25 cellular contexts compared by ENCODE assay signal in genomic region chr20:56506103-56506502, GRCh38. TPM values are rescaled to one million over a fixed set of nuclear protein-coding genes. Genes with fewer than 3 reads are reported as not detected.
A peak's percentile ranks its signal among the peaks of the same experiment; 100 is the strongest.
DNase-seq lines count a peak whose midpoint lies in the region; ATAC-seq, FAIRE-seq and TF ChIP-seq lines count a peak whose summit lies in the region.
"Had no signal": no experiment of that assay in that cellular context is flagged by ENCODE, and none has a peak within 500 bp of the region (broad histone marks: within the 10 kb centered on the region; RNA-seq: fewer than 3 reads in every experiment).

No MANE protein-coding gene starts in this region.

- no peak for TF ChIP-seq CTCF in sigmoid colon (IDR thresholded peaks at IDR 0.05)

- H3K4me1 ChIP-seq in sigmoid colon, result no peaks in the 10 kb centered on the region
- H3K4me1 ChIP-seq: A549; BLaER1 treated with 17β-estradiol and CSF1 and Interleukin-3, amounts not matched to agents 10 nM and 100 nM had no signal

- DNase-seq in HTR-8/SVneo (ENCODE audit: insufficient read length, low spot score) (no peak), amniotic epithelial cell (ENCODE audit: low read depth) (peak; percentile 51), epidermal melanocyte (ENCODE audit: insufficient read length, low spot score) (peak; percentile 30), lung microvascular endothelial cell (ENCODE audit: low read depth in 2 of 2) (peak; percentile 74 to 80), sigmoid colon (no peak), COLO829 (ENCODE audit: low spot score) (no peak)
- DNase-seq: CD8-positive, alpha-beta memory T cell; DMS79; H9; MM.1S; NCI-H187; NCI-H2107; NCI-H2227 treated with DMSO at 0.1 percent for 48 hours; NCI-H510A treated with DMSO at 0.1 percent for 48 hours; NCI-H774; Right ventricle myocardium superior had no signal

- no peak for TF ChIP-seq POLR2A in sigmoid colon (IDR thresholded peaks at IDR 0.05)

- no peaks in the 10 kb centered on the region for H3K9me3 ChIP-seq in sigmoid colon
- H3K9me3 ChIP-seq: A549; BLaER1 treated with 17β-estradiol and CSF1 and Interleukin-3, amounts not matched to agents 10 nM and 100 nM had no signal

- H3K27me3 ChIP-seq in sigmoid colon, result no peaks in the 10 kb centered on the region
- H3K27me3 ChIP-seq: BLaER1 treated with 17β-estradiol and CSF1 and Interleukin-3, amounts not matched to agents 10 nM and 100 nM had no signal

- H3K27ac ChIP-seq in sigmoid colon, result no peak overlapping the region
- H3K27ac ChIP-seq: A549; BLaER1 treated with 17β-estradiol and CSF1 and Interleukin-3, amounts not matched to agents 10 nM and 100 nM; HL-60 had no signal

- WGBS in sigmoid colon, 2 donors, result 65 to 79% methylated on average over 3 of the region's 3 CpGs

- TF ChIP-seq EP300 in sigmoid colon (IDR thresholded peaks at IDR 0.05), result no peak

- ATAC-seq in HG03025 (IDR thresholded peaks at IDR 0.05; ENCODE audit: low FRiP score, unreplicated experiment) (no peak), GM18498 (IDR thresholded peaks at IDR 0.05; ENCODE audit: unreplicated experiment) (no peak)
- ATAC-seq: A549 had no signal

- no peaks in the 10 kb centered on the region for H3K36me3 ChIP-seq in sigmoid colon

- FAIRE-seq in HTR-8/SVneo (lab: Jason Lieb, UNC), result peak; percentile 92
- FAIRE-seq: A549, RCC 7860 had no signal

- no peak overlapping the region for H3K4me3 ChIP-seq in sigmoid colon
- H3K4me3 ChIP-seq: A549; BLaER1 treated with 17β-estradiol and CSF1 and Interleukin-3, amounts not matched to agents 10 nM and 100 nM had no signal

- intact Hi-C loops in sigmoid colon (cut with DNase I), result no loop called here

RNA-seq across cellular contexts. Expression of gene FAM209A, which starts 18.4 kb away (rescaled TPM):
- total RNA-seq in lung microvascular endothelial cell (not detected in 2 replicates), sigmoid colon (1 to 10 TPM in 1 of 4 donors, not detected in 3; 1.4 TPM)
- polyA plus RNA-seq in sigmoid colon, result under 1 TPM in 1 of 3 donors, not detected in 2; 0.45 TPM
- total RNA-seq: H9, HT1080, LHCN-M2, Right ventricle myocardium superior had no signal

RNA-seq across cellular contexts. Expression of gene FAM209B, which starts 26.9 kb away (rescaled TPM):
- total RNA-seq in lung microvascular endothelial cell (not detected in 2 replicates), sigmoid colon (not detected)
- polyA plus RNA-seq in sigmoid colon, result under 1 TPM in 1 of 3 donors, not detected in 2; 0.44 TPM
- total RNA-seq: HT1080, LHCN-M2, OCI-LY7 had no signal

RNA-seq across cellular contexts. Expression of gene RTF2, which starts 37.7 kb away (rescaled TPM):
- total RNA-seq in lung microvascular endothelial cell (68.4 and 96.2 TPM in 2 replicates), sigmoid colon (10 to 100 TPM; 47.6 to 62.4 (median 57.1) TPM)
- 10 to 100 TPM; 71.5 to 84.6 (median 75.4) TPM for polyA plus RNA-seq in sigmoid colon

Comparison
In these comparisons a context has a peak if more than half of its experiments do, and no peak if none do; other contexts are left out.
1. DNase-seq: peak in amniotic epithelial cell (single experiment), epidermal melanocyte (single experiment) and lung microvascular endothelial cell (2 of 2); none in HTR-8/SVneo (single experiment), sigmoid colon (single experiment) and COLO829 (single experiment).